Comparison of ENCODE assay signal across 8 cellular contexts in the genomic region with DNA sequence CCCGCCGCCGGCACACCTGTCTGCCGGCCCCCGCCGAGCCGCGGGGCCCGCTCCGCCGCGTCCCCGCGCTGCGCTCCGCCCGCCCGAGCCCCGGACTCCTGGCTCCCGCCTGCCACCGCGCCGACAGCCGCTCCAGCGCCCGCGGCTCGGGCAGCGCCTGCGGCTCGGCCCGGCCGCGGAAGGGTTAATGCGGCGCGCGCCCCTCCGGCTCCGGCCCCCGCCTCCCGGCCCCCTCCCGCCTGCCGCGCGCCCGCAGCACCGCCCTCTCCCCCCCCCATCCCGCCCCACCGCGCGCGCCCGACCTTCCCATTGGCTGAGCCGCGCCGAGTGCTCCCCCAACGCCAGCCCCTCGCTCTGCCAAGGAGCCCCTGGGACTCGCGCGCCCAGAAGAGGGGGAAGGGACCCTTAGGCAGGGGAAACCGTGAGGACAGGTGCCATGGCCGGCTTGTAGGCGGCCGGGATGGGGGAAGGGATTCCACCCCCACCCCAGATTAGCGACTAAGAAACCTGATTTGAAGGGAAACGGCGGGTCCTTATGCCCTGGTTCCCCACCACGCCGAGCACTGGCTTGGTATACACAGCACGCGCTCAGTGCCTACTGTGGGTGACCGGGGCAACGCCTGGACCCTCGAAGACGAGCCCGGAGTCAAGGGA.
DNase-seq lines count a peak whose midpoint lies in the region; ATAC-seq lines count a peak whose summit lies in the region.

A gene with protein sequence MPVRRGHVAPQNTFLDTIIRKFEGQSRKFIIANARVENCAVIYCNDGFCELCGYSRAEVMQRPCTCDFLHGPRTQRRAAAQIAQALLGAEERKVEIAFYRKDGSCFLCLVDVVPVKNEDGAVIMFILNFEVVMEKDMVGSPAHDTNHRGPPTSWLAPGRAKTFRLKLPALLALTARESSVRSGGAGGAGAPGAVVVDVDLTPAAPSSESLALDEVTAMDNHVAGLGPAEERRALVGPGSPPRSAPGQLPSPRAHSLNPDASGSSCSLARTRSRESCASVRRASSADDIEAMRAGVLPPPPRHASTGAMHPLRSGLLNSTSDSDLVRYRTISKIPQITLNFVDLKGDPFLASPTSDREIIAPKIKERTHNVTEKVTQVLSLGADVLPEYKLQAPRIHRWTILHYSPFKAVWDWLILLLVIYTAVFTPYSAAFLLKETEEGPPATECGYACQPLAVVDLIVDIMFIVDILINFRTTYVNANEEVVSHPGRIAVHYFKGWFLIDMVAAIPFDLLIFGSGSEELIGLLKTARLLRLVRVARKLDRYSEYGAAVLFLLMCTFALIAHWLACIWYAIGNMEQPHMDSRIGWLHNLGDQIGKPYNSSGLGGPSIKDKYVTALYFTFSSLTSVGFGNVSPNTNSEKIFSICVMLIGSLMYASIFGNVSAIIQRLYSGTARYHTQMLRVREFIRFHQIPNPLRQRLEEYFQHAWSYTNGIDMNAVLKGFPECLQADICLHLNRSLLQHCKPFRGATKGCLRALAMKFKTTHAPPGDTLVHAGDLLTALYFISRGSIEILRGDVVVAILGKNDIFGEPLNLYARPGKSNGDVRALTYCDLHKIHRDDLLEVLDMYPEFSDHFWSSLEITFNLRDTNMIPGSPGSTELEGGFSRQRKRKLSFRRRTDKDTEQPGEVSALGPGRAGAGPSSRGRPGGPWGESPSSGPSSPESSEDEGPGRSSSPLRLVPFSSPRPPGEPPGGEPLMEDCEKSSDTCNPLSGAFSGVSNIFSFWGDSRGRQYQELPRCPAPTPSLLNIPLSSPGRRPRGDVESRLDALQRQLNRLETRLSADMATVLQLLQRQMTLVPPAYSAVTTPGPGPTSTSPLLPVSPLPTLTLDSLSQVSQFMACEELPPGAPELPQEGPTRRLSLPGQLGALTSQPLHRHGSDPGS (minus strand): TSS at position 186 of the 654 bp plus-strand sequence. CDS start 408 bp downstream, outside the sequence.

- peak within 1 kb of the TSS; percentile 78 to 88 for H3K4me3 Mint-ChIP-seq in stimulated activated naive CD8-positive, alpha-beta T cell treated with anti-CD3 and anti-CD28 coated beads, Interleukin-15, amount 100 ng/mL, for 72 hours

- peak within 1 kb of the TSS in 1 of 2 donors; percentile 0 for H3K27ac Mint-ChIP-seq in stimulated activated naive CD8-positive, alpha-beta T cell treated with anti-CD3 and anti-CD28 coated beads, Interleukin-15, amount 100 ng/mL, for 72 hours

- H3K36me3 ChIP-seq in adipocyte (ENCODE audit: control insufficient read depth, insufficient read depth, low read length, severe bottlenecking) (no peaks in the 10 kb centered on the region), iPS-15b (ENCODE audit: control insufficient read depth, insufficient read depth, low read length) (no peaks in the 10 kb centered on the region)

- H3K9ac ChIP-seq in adipocyte (ENCODE audit: low read length): no peak within 1 kb of the TSS
- H3K9ac ChIP-seq in iPS-15b (ENCODE audit: low read depth, low read length): peak within 1 kb of the TSS; percentile 24

- H3K27me3 Mint-ChIP-seq in stimulated activated naive CD8-positive, alpha-beta T cell treated with anti-CD3 and anti-CD28 coated beads, Interleukin-15, amount 100 ng/mL, for 72 hours: peaks cover 76% of the 10 kb centered on the region

- peak; percentile 43 for DNase-seq in activated CD8-positive, alpha-beta memory T cell treated with anti-CD3 and anti-CD28 coated beads, Interleukin-2, amount 50 U/mL, for 4 hours
- no peak for DNase-seq in activated CD8-positive, alpha-beta memory T cell treated with anti-CD3 and anti-CD28 coated beads for 24 hours
- DNase-seq in NCI-H345 (lab: John Stamatoyannopoulos, UW) (peak; percentile 92), adipocyte (ENCODE audit: low read depth) (peak; percentile 25), NOMO-1 (lab: John Stamatoyannopoulos, UW; ENCODE audit: unreplicated experiment in 2 of 2) (no peak)
- DNase-seq in stimulated activated naive CD8-positive, alpha-beta T cell treated with anti-CD3 and anti-CD28 coated beads, Interleukin-15, amount 100 ng/mL, for 72 hours: no peak

- H3K4me3 ChIP-seq in adipocyte (ENCODE audit: low read length): no peak within 1 kb of the TSS
- peak within 1 kb of the TSS; percentile 69 for H3K4me3 ChIP-seq in iPS-15b (ENCODE audit: low read depth, low read length)

- H3K9me3 ChIP-seq in adipocyte (ENCODE audit: control insufficient read depth, low read length) (no peaks in the 10 kb centered on the region), iPS-15b (ENCODE audit: control insufficient read depth, insufficient read depth, low read length) (no peaks in the 10 kb centered on the region)

- no peaks in the 10 kb centered on the region for H3K9me3 Mint-ChIP-seq in stimulated activated naive CD8-positive, alpha-beta T cell treated with anti-CD3 and anti-CD28 coated beads, Interleukin-15, amount 100 ng/mL, for 72 hours

- no peak for ATAC-seq in stimulated activated naive CD8-positive, alpha-beta T cell treated with anti-CD3 and anti-CD28 coated beads, Interleukin-15, amount 100 ng/mL, for 72 hours
- ATAC-seq in HG03139 (IDR thresholded peaks at IDR 0.05; ENCODE audit: unreplicated experiment): no peak

- H3K27me3 ChIP-seq in adipocyte (replicated peaks; ENCODE audit: control insufficient read depth, insufficient read depth, low read length) (peaks cover 59% of the 10 kb centered on the region), iPS-15b (ENCODE audit: control insufficient read depth, insufficient read depth, low read length) (peaks cover 41% of the 10 kb centered on the region)

- peaks cover 56% of the 10 kb centered on the region for H3K4me1 Mint-ChIP-seq in stimulated activated naive CD8-positive, alpha-beta T cell treated with anti-CD3 and anti-CD28 coated beads, Interleukin-15, amount 100 ng/mL, for 72 hours

- peaks cover 6% of the 10 kb centered on the region for H3K4me1 ChIP-seq in adipocyte (ENCODE audit: control insufficient read depth, insufficient read depth, low read length)
- peaks cover 28% of the 10 kb centered on the region for H3K4me1 ChIP-seq in iPS-15b (ENCODE audit: control insufficient read depth, insufficient read depth, low read length)

Comparison
In these comparisons a context has a peak if more than half of its experiments do, and no peak if none do; other contexts are left out.
1. DNase-seq: peak in activated CD8-positive, alpha-beta memory T cell treated with anti-CD3 and anti-CD28 coated beads, Interleukin-2, amount 50 U/mL, for 4 hours (single experiment), NCI-H345 (single experiment) and adipocyte (single experiment); none in activated CD8-positive, alpha-beta memory T cell treated with anti-CD3 and anti-CD28 coated beads for 24 hours (single experiment), stimulated activated naive CD8-positive, alpha-beta T cell treated with anti-CD3 and anti-CD28 coated beads, Interleukin-15, amount 100 ng/mL, for 72 hours (0 of 2) and NOMO-1 (0 of 2).